8 cellular contexts compared by ENCODE assay signal in genomic region chr9:135500071-135500524, GRCh38.
DNase-seq lines count a peak whose midpoint lies in the region; ATAC-seq and TF ChIP-seq lines count a peak whose summit lies in the region.

No MANE protein-coding gene starts in this region.

- peak; percentile 9 for ATAC-seq in HG03342 (IDR thresholded peaks at IDR 0.05; ENCODE audit: unreplicated experiment)
- ATAC-seq in stimulated activated memory B cell treated with anti-CD40 and anti-IgM and Interleukin-4, amounts not matched to agents 10 μg/mL and 1 μg/mL and 100 μg/mL, for 72 hours, result peak; percentile 14
- no peak for ATAC-seq in GM19397 (IDR thresholded peaks at IDR 0.05; ENCODE audit: unreplicated experiment)

- TF ChIP-seq CTCF in GM13977 (IDR thresholded peaks at IDR 0.05; ENCODE audit: extremely low read depth, insufficient read depth, missing control alignments), result no peak

- no peaks in the 10 kb centered on the region for H3K9me3 Mint-ChIP-seq in stimulated activated memory B cell treated with anti-CD40 and anti-IgM and Interleukin-4, amounts not matched to agents 10 μg/mL and 1 μg/mL and 100 μg/mL, for 72 hours

- peaks cover 14% of the 10 kb centered on the region for H3K27me3 Mint-ChIP-seq in stimulated activated memory B cell treated with anti-CD40 and anti-IgM and Interleukin-4, amounts not matched to agents 10 μg/mL and 1 μg/mL and 100 μg/mL, for 72 hours

- H3K36me3 ChIP-seq in iPS-18a (ENCODE audit: control insufficient read depth, low read depth, low read length), result peaks cover 32% of the 10 kb centered on the region

- in situ Hi-C loops in GM13977 (cut with MboI; ENCODE audit: low pct_unique_long_range_greater_than_20kb, low sequenced_read_pairs, unreplicated experiment), result no loop called here

- peak overlapping the region; percentile 84 for H3K4me3 ChIP-seq in iPS-18a (ENCODE audit: low read length)

- H3K4me1 Mint-ChIP-seq in stimulated activated memory B cell treated with anti-CD40 and anti-IgM and Interleukin-4, amounts not matched to agents 10 μg/mL and 1 μg/mL and 100 μg/mL, for 72 hours, result peaks cover 34% of the 10 kb centered on the region

- H3K27ac ChIP-seq in iPS-18a (ENCODE audit: low read length), result no peak overlapping the region

- H3K9me3 ChIP-seq in iPS-18a (ENCODE audit: control insufficient read depth, low read depth, low read length), result no peaks in the 10 kb centered on the region

- H3K27ac Mint-ChIP-seq in stimulated activated memory B cell treated with anti-CD40 and anti-IgM and Interleukin-4, amounts not matched to agents 10 μg/mL and 1 μg/mL and 100 μg/mL, for 72 hours, result peak overlapping the region; percentile 90

- H3K27me3 ChIP-seq in iPS-18a (ENCODE audit: control insufficient read depth, insufficient read depth, low read length), result peaks cover 5% of the 10 kb centered on the region

- peak overlapping the region; percentile 96 for H3K4me3 Mint-ChIP-seq in stimulated activated memory B cell treated with anti-CD40 and anti-IgM and Interleukin-4, amounts not matched to agents 10 μg/mL and 1 μg/mL and 100 μg/mL, for 72 hours

- DNase-seq in GM13977 (ENCODE audit: low spot score) (peak; percentile 47), amniotic epithelial cell (ENCODE audit: low read depth) (peak; percentile 62), GF-D8 (lab: John Stamatoyannopoulos, UW) (no peak)
- no peak for DNase-seq in effector CD4-positive, alpha-beta T cell

- H3K4me1 ChIP-seq in iPS-18a (ENCODE audit: control insufficient read depth, low read depth, low read length), result peaks cover 8% of the 10 kb centered on the region

- no peak overlapping the region for H3K9ac ChIP-seq in iPS-18a (ENCODE audit: low read length)

- peaks cover 35% of the 10 kb centered on the region for H3K36me3 Mint-ChIP-seq in stimulated activated memory B cell treated with anti-CD40 and anti-IgM and Interleukin-4, amounts not matched to agents 10 μg/mL and 1 μg/mL and 100 μg/mL, for 72 hours

Comparison
In these comparisons a context has a peak if more than half of its experiments do, and no peak if none do; other contexts are left out.
1. DNase-seq: peak in GM13977 (single experiment) and amniotic epithelial cell (single experiment); none in effector CD4-positive, alpha-beta T cell (single experiment) and GF-D8 (single experiment).